ENCODE assay signal across 8 cellular contexts in genomic region chr6:105879902-105880547, GRCh38.
DNase-seq lines count a peak whose midpoint lies in the region; ATAC-seq and TF ChIP-seq lines count a peak whose summit lies in the region.

No MANE protein-coding gene starts in this region.

- no peaks in the 10 kb centered on the region for H3K9me2 ChIP-seq in GM23248 (ENCODE audit: insufficient read depth)

- peak overlapping the region; percentile 16 for H3K27ac Mint-ChIP-seq in T-helper 1 cell treated with Interleukin-12 subunit alpha and Interleukin-12 subunit beta and Interleukin-4 antibody, amounts not matched to agents 30 μg/mL and 1 μg/mL, for 36 hours

- peak; percentile 34 for ATAC-seq in left lobe of liver

- peak; percentile 49 for DNase-seq in activated naive CD4-positive, alpha-beta T cell treated with Interleukin-2 at 50 U/mL for 16 hours
- no peak for DNase-seq in activated naive CD4-positive, alpha-beta T cell (lab: John Stamatoyannopoulos, UW)
- no peak for DNase-seq in left lobe of liver (ENCODE audit: low spot score)
- DNase-seq in uterus = peak; percentile 20 to 30
- no peak for DNase-seq in NK-92 treated with Interleukin-12 subunit alpha and Interleukin-12 subunit beta, amount 100 ng/mL, for 24 hours (lab: John Stamatoyannopoulos, UW)
- DNase-seq in SW480 (ENCODE audit: low spot score) = no peak
- DNase-seq in GM23248 = no peak

- H3K36me3 ChIP-seq in uterus (no peaks in the 10 kb centered on the region), GM23248 (ENCODE audit: low read depth) (no peaks in the 10 kb centered on the region)

- H3K36me3 Mint-ChIP-seq in T-helper 1 cell treated with Interleukin-12 subunit alpha and Interleukin-12 subunit beta and Interleukin-4 antibody, amounts not matched to agents 30 μg/mL and 1 μg/mL, for 36 hours (ENCODE audit: low read depth) = peaks cover 12% of the 10 kb centered on the region

- in situ Hi-C loops in GM23248 (cut with MboI) = no loop called here

- no peak overlapping the region for H2AFZ ChIP-seq in GM23248

- H3K9ac ChIP-seq in GM23248 = no peak overlapping the region

- no peaks in the 10 kb centered on the region for H3K9me3 ChIP-seq in uterus
- no peaks in the 10 kb centered on the region for H3K9me3 ChIP-seq in GM23248 (ENCODE audit: low read depth)

- peak overlapping the region; percentile 63 for H3K4me3 Mint-ChIP-seq in T-helper 1 cell treated with Interleukin-12 subunit alpha and Interleukin-12 subunit beta and Interleukin-4 antibody, amounts not matched to agents 30 μg/mL and 1 μg/mL, for 36 hours

- peaks cover 8% of the 10 kb centered on the region for H3K9me3 Mint-ChIP-seq in T-helper 1 cell treated with Interleukin-12 subunit alpha and Interleukin-12 subunit beta and Interleukin-4 antibody, amounts not matched to agents 30 μg/mL and 1 μg/mL, for 36 hours

- H3F3A ChIP-seq in GM23248 (ENCODE audit: insufficient read depth) = no peaks in the 10 kb centered on the region

- H3K79me2 ChIP-seq in GM23248 (ENCODE audit: insufficient read depth) = no peaks in the 10 kb centered on the region

- no peaks in the 10 kb centered on the region for H3K27me3 Mint-ChIP-seq in T-helper 1 cell treated with Interleukin-12 subunit alpha and Interleukin-12 subunit beta and Interleukin-4 antibody, amounts not matched to agents 30 μg/mL and 1 μg/mL, for 36 hours (ENCODE audit: low read depth)

- H3K4me1 Mint-ChIP-seq in T-helper 1 cell treated with Interleukin-12 subunit alpha and Interleukin-12 subunit beta and Interleukin-4 antibody, amounts not matched to agents 30 μg/mL and 1 μg/mL, for 36 hours (ENCODE audit: low read depth) = peaks cover 45% of the 10 kb centered on the region

- no peak for TF ChIP-seq CTCF in uterus (IDR thresholded peaks at IDR 0.05)

- peak overlapping the region in 1 of 2 donors; percentile 59 for H3K27ac ChIP-seq in uterus
- H3K27ac ChIP-seq in GM23248 = no peak overlapping the region

- no peak overlapping the region for H3K4me2 ChIP-seq in GM23248 (ENCODE audit: unreplicated experiment)

- H4K20me1 ChIP-seq in GM23248 (ENCODE audit: insufficient read depth) = no peaks in the 10 kb centered on the region

- H3K4me3 ChIP-seq in uterus = peak overlapping the region in 1 of 2 donors; percentile 23
- H3K4me3 ChIP-seq in GM23248 = no peak overlapping the region

- 84 to 88% methylated on average over 13 of the region's 13 CpGs for WGBS in GM23248 (ENCODE audit: low coverage in 1 of 2, low lambda C conversion rate in 2 of 2, missing lambda C conversion rate in 2 of 2), 2 experiments

- no peaks in the 10 kb centered on the region for H3K27me3 ChIP-seq in uterus
- no peaks in the 10 kb centered on the region for H3K27me3 ChIP-seq in GM23248 (replicated peaks; ENCODE audit: insufficient read depth)

- intact Hi-C loops in uterus (cut with DNase I; ENCODE audit: low total_unique reads) = no loop called here

- H3K4me1 ChIP-seq in uterus (no peaks in the 10 kb centered on the region), GM23248 (ENCODE audit: insufficient read depth) (peaks cover 14% of the 10 kb centered on the region)

- no peak for TF ChIP-seq POLR2A in uterus (IDR thresholded peaks at IDR 0.05)

Comparison
In these comparisons a context has a peak if more than half of its experiments do, and no peak if none do; other contexts are left out.
1. DNase-seq: peak in activated naive CD4-positive, alpha-beta T cell treated with Interleukin-2 at 50 U/mL for 16 hours (single experiment) and uterus (2 of 2); none in activated naive CD4-positive, alpha-beta T cell (0 of 4), left lobe of liver (single experiment), NK-92 treated with Interleukin-12 subunit alpha and Interleukin-12 subunit beta, amount 100 ng/mL, for 24 hours (single experiment), SW480 (single experiment) and GM23248 (single experiment).